In the genomic region with DNA sequence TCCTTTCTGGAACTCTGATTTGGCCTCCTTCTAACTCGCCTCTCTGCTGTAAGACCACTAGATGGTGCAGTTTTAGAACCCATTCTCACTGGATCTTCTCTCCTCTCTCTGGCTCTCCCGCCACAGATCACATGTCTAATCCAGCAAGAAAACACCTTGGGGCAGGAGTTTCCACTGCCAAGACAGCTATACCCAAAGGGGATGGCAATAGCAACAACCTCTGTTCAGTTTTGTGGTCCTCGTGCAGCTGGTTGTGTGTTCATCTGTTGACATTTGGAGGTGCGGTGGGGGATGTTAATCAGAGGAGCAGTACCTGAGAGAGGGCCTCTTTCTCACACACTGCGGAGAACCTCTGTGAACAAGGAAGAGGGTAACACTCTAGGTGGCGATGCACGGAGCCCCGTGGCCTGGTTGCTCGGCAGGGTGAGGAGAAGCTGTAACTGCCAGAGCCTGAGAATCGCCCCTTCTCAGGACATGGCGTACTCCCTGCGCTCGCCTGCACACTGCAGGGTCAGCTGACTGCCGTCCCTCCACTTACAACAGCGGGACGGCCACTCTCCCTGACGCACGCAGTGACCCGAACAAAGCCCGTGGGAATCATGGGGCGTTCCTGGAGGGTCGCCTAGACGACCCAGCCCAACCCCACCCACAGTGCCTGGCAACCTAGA, we compare ENCODE assay signal across 9 cellular contexts. TPM values are rescaled to one million over a fixed set of nuclear protein-coding genes. Genes with fewer than 3 reads are reported as not detected.
DNase-seq lines count a peak whose midpoint lies in the region; ATAC-seq and TF ChIP-seq lines count a peak whose summit lies in the region.
"Had no signal": no experiment of that assay in that cellular context is flagged by ENCODE, and none has a peak within 500 bp of the region (broad histone marks: within the 10 kb centered on the region; RNA-seq: fewer than 3 reads in every experiment).

TSS of gene TEX55 (plus strand) at position 666 of the 668 bp plus-strand sequence. CDS start 25 bp downstream, outside the sequence.

- H3K36me3 Mint-ChIP-seq in nephron (ENCODE audit: low read depth), result no peaks in the 10 kb centered on the region
- H3K36me3 Mint-ChIP-seq in activated CD4-positive, alpha-beta memory T cell treated with anti-CD3 and anti-CD28 coated beads for 36 hours, result no peaks in the 10 kb centered on the region

- TF ChIP-seq CTCF in nephron (IDR thresholded peaks at IDR 0.05; ENCODE audit: unreplicated experiment in 3 of 3), result peak; percentile 45 to 59 (median 45)

- DNase-seq in DMS114 treated with DMSO at 0.1 percent for 48 hours (lab: John Stamatoyannopoulos, UW; ENCODE audit: unreplicated experiment) (peak; percentile 10), HT1080 (ENCODE audit: low read depth) (peak; percentile 61), RKO (ENCODE audit: low spot score) (peak; percentile 58), erythroblast (lab: John Stamatoyannopoulos, UW) (peak; percentile 2 to 9)
- no peak for DNase-seq in activated CD4-positive, alpha-beta memory T cell treated with anti-CD3 and anti-CD28 coated beads for 36 hours

- no peak within 1 kb of the TSS for H3K4me3 Mint-ChIP-seq in nephron
- no peak within 1 kb of the TSS for H3K4me3 Mint-ChIP-seq in activated CD4-positive, alpha-beta memory T cell treated with anti-CD3 and anti-CD28 coated beads for 36 hours

- TF ChIP-seq POLR2A in erythroblast (IDR thresholded peaks at IDR 0.05; ENCODE audit: low read length), result no peak

- no peak within 1 kb of the TSS for H3K27ac Mint-ChIP-seq in nephron
- no peak within 1 kb of the TSS for H3K27ac Mint-ChIP-seq in activated CD4-positive, alpha-beta memory T cell treated with anti-CD3 and anti-CD28 coated beads for 36 hours

- intact Hi-C loops in activated CD4-positive, alpha-beta memory T cell treated with anti-CD3 and anti-CD28 coated beads for 36 hours (cut with micrococcal nuclease), result loop anchor here (1.0 kb wide), 1 partner anchor 96 kb away; no protein-coding TSS in a partner anchor

- ATAC-seq in GM19324 (IDR thresholded peaks at IDR 0.05; ENCODE audit: low FRiP score, unreplicated experiment), result peak; percentile 58
- no peak for ATAC-seq in activated CD4-positive, CD25-positive, alpha-beta regulatory T cell treated with anti-CD3 and anti-CD28 coated beads, Interleukin-2, amount 50 U/mL, for 24 hours

- POLR2A ChIA-PET in activated CD4-positive, alpha-beta memory T cell treated with anti-CD3 and anti-CD28 coated beads for 36 hours (lab: Charles Lee), result no interaction called here

- CTCF ChIA-PET in activated CD4-positive, alpha-beta memory T cell treated with anti-CD3 and anti-CD28 coated beads for 36 hours (lab: Charles Lee), result interaction anchor here (0.9 to 6.2 kb wide), 3 partner anchors 94 to 207 kb away, joined by 3 to 73 read pairs (median 3); partner anchors contain the start of gene B4GALT4

- no peaks in the 10 kb centered on the region for H3K4me1 Mint-ChIP-seq in nephron
- H3K4me1 Mint-ChIP-seq in activated CD4-positive, alpha-beta memory T cell treated with anti-CD3 and anti-CD28 coated beads for 36 hours (ENCODE audit: low read depth), result no peaks in the 10 kb centered on the region

- no peaks in the 10 kb centered on the region for H3K9me3 Mint-ChIP-seq in nephron
- H3K9me3 Mint-ChIP-seq in activated CD4-positive, alpha-beta memory T cell treated with anti-CD3 and anti-CD28 coated beads for 36 hours, result no peaks in the 10 kb centered on the region

- no peaks in the 10 kb centered on the region for H3K27me3 Mint-ChIP-seq in nephron (ENCODE audit: low read depth)
- H3K27me3 Mint-ChIP-seq in activated CD4-positive, alpha-beta memory T cell treated with anti-CD3 and anti-CD28 coated beads for 36 hours, result no peaks in the 10 kb centered on the region

RNA-seq across cellular contexts. Expression of gene TEX55, which starts in this region (rescaled TPM):
- total RNA-seq in HT1080 (2014; rRNA removed; shearing (Covaris generic)), result not detected in 2 replicates
- polyA plus RNA-seq in HT1080 (2015; cell fraction: cytosol; rRNA removed), result not detected in 2 replicates
- polyA plus RNA-seq in HT1080 (2015; cell fraction: nucleus; rRNA removed), result not detected in 2 replicates
- total RNA-seq in activated CD4-positive, alpha-beta memory T cell treated with anti-CD3 and anti-CD28 coated beads for 36 hours, result not detected
- total RNA-seq: skeletal muscle tissue had no signal

Comparison
In these comparisons a context has a peak if more than half of its experiments do, and no peak if none do; other contexts are left out.
1. Peak in DNase-seq in HT1080; RNA of the gene not detected or under 1 TPM.